ENCODE assay signal across 18 cellular contexts in the genomic region with DNA sequence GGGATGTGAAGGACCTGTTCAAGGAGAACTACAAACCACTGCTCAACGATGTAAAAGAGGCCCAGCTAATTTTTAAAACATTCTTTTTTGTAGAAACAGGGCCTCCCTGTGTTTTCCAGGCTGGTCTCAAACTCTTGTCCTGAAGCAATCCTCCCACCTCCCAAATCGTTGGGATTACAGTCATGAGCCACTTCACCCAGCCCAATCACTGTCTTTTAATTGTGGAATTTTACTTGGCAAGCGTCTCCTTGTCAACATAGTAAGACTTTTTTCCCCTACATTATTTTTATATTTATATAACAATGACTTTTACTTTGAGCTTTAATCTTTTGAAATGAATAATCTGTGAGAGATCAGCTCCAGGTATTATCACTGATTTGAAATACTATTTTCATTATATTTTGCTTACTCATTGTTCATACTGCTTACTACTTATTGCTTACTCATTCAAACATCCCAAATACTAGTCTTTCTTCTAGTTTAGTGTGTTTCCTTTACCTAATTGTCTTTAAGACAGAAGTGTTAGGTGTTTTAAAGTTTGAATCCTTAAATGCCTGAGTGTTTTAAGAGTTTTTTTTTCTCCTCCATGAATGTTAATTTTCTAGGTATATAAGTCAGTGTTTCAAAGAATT. TPM values are rescaled to one million over a fixed set of nuclear protein-coding genes. Genes with fewer than 3 reads are reported as not detected.
DNase-seq lines count a peak whose midpoint lies in the region; ATAC-seq, FAIRE-seq and TF ChIP-seq lines count a peak whose summit lies in the region.
"Had no signal": no experiment of that assay in that cellular context is flagged by ENCODE, and none has a peak within 500 bp of the region (broad histone marks: within the 10 kb centered on the region; RNA-seq: fewer than 3 reads in every experiment).

No MANE protein-coding gene starts in this region.

- TF ChIP-seq EP300 in A549 (IDR thresholded peaks at IDR 0.05) (no peak), K562 (IDR thresholded peaks at IDR 0.05; ENCODE audit: low read length) (no peak)

- H3K27ac Mint-ChIP-seq in CD4-positive, alpha-beta memory T cell = no peak overlapping the region
- H3K27ac Mint-ChIP-seq: activated CD4-positive, alpha-beta T cell treated with anti-CD3 and anti-CD28 coated beads for 36 hours; activated naive CD8-positive, alpha-beta T cell treated with anti-CD3 and anti-CD28 coated beads for 36 hours had no signal

- H3K9ac ChIP-seq in HUES6 (ENCODE audit: low read length) (no peak overlapping the region), K562 (ENCODE audit: insufficient read depth in 1 of 2, low read depth in 2 of 2, low read length in 2 of 2) (no peak overlapping the region)

- TF ChIP-seq RAD21 in A549 (conservative IDR thresholded peaks at IDR 0.05 in 1 of 2, IDR thresholded peaks at IDR 0.05 in 1 of 2) (no peak), K562 (CRISPR knock-in tag; conservative IDR thresholded peaks at IDR 0.05 in 1 of 2, IDR thresholded peaks at IDR 0.05 in 1 of 2) (no peak)

- peak overlapping the region; percentile 64 for H3K4me2 ChIP-seq in A549
- no peak overlapping the region for H3K4me2 ChIP-seq in K562 (ENCODE audit: insufficient read depth, low read length)

- intact Hi-C loops in K562 (cut with micrococcal nuclease) = no loop called here
- intact Hi-C loops in CD4-positive, alpha-beta memory T cell (cut with micrococcal nuclease) = no loop called here

- ATAC-seq in A549 (peak in 1 of 2 experiments; percentile 53; a peak in 3 of 6 replicates), K562 (peak; percentile 67)
- ATAC-seq: activated CD4-positive, alpha-beta T cell treated with anti-CD3 and anti-CD28 coated beads for 36 hours; esophagus mucosa; left lobe of liver; natural killer cell treated with Interleukin-12 subunit alpha and Interleukin-12 subunit beta and Interleukin-15 and Interleukin-18, amount 100 ng/mL, for 72 hours had no signal

- no peak overlapping the region for H3K4me3 Mint-ChIP-seq in CD4-positive, alpha-beta memory T cell
- H3K4me3 Mint-ChIP-seq: activated CD4-positive, alpha-beta T cell treated with anti-CD3 and anti-CD28 coated beads for 36 hours; activated naive CD8-positive, alpha-beta T cell treated with anti-CD3 and anti-CD28 coated beads for 36 hours; natural killer cell treated with Interleukin-12 subunit alpha and Interleukin-12 subunit beta and Interleukin-15 and Interleukin-18, amount 100 ng/mL, for 72 hours had no signal

- H3K4me3 ChIP-seq in A549 = no peak overlapping the region
- no peak overlapping the region for H3K4me3 ChIP-seq in HUES6 (ENCODE audit: low read depth, low read length)
- no peak overlapping the region for H3K4me3 ChIP-seq in K562
- H3K4me3 ChIP-seq in CD4-positive, alpha-beta memory T cell (ENCODE audit: low read length in 2 of 2) = no peak overlapping the region
- H3K4me3 ChIP-seq: testis had no signal

- peaks cover 13% of the 10 kb centered on the region for H3K79me2 ChIP-seq in K562 (ENCODE audit: control insufficient read depth, insufficient read depth, low read length)

- H3K27me3 Mint-ChIP-seq in CD4-positive, alpha-beta memory T cell = no peaks in the 10 kb centered on the region
- H3K27me3 Mint-ChIP-seq: activated CD4-positive, alpha-beta T cell treated with anti-CD3 and anti-CD28 coated beads for 36 hours; activated naive CD8-positive, alpha-beta T cell treated with anti-CD3 and anti-CD28 coated beads for 36 hours; natural killer cell treated with Interleukin-12 subunit alpha and Interleukin-12 subunit beta and Interleukin-15 and Interleukin-18, amount 100 ng/mL, for 72 hours had no signal

- H3K9me1 ChIP-seq in K562 (ENCODE audit: control insufficient read depth, insufficient read depth, low read length) = no peaks in the 10 kb centered on the region

- H3K9me3 ChIP-seq in A549 (peaks cover 4% of the 10 kb centered on the region; the same call in 1 of the 3 replicates), HUES6 (ENCODE audit: control insufficient read depth, insufficient read depth, low read depth, low read length) (no peaks in the 10 kb centered on the region), K562 (replicated peaks; ENCODE audit: control insufficient read depth, insufficient read depth, low read depth, low read length) (no peaks in the 10 kb centered on the region)
- H3K9me3 ChIP-seq in CD4-positive, alpha-beta memory T cell (ENCODE audit: control insufficient read depth in 1 of 2, low read length in 2 of 2) = no peaks in the 10 kb centered on the region
- H3K9me3 ChIP-seq: testis had no signal

- POLR2A ChIA-PET in A549 (lab: Yijun Ruan, JAX) (interaction anchor here (0.8 kb wide), 1 partner anchor 49 kb away, joined by 3 read pairs; a partner anchor contains a TSS), K562 (lab: Yijun Ruan, JAX) (no interaction called here)
- POLR2A ChIA-PET in CD4-positive, alpha-beta memory T cell (lab: Charles Lee; ENCODE audit: partially characterized antibody) = interaction anchor here (1.0 kb wide), 1 partner anchor 49 kb away, joined by 3 read pairs; a partner anchor contains a TSS

- DNase-seq in A549 (ENCODE audit: low read depth in 1 of 2, low spot score in 1 of 2) = no peak
- DNase-seq in K562 (ENCODE audit: extremely low read depth in 1 of 4, low spot score in 3 of 4) = peak in 1 of 4 experiments; percentile 18
- peak; percentile 21 for DNase-seq in iris pigment epithelial cell (ENCODE audit: low read depth)
- DNase-seq in CD4-positive, alpha-beta memory T cell = no peak
- DNase-seq in hepatic stellate cell (ENCODE audit: low spot score) = no peak
- no peak for DNase-seq in C1 segment of cervical spinal cord (lab: John Stamatoyannopoulos, UW)
- DNase-seq in NCI-H2081 treated with DMSO at 0.1 percent for 48 hours (lab: John Stamatoyannopoulos, UW) = no peak
- DNase-seq: activated CD4-positive, alpha-beta T cell treated with anti-CD3 and anti-CD28 coated beads for 36 hours; activated naive CD8-positive, alpha-beta T cell treated with anti-CD3 and anti-CD28 coated beads for 36 hours; Calu3; NCI-H2029 treated with DMSO at 0.1 percent for 48 hours; retina; testis had no signal

- CTCF ChIA-PET in A549 (lab: Yijun Ruan, JAX) (interaction anchor here (0.7 to 1.0 kb wide), 2 partner anchors 12 to 16 kb away, joined by 3 read pairs; no protein-coding TSS in a partner anchor), K562 (lab: Yijun Ruan, JAX; ENCODE audit: low intra/inter-chr PET ratio) (no interaction called here)
- CTCF ChIA-PET in CD4-positive, alpha-beta memory T cell (lab: Charles Lee; ENCODE audit: partially characterized antibody) = interaction anchor here (1.0 to 1.8 kb wide), 2 partner anchors 15 to 17 kb away, joined by 4 to 6 read pairs; no protein-coding TSS in a partner anchor

- peak overlapping the region; percentile 55 to 74 for H3K27ac ChIP-seq in A549
- H3K27ac ChIP-seq in HUES6 (ENCODE audit: low read depth, low read length) = 0 out of 2 replicates have a peak overlapping the region, but pooled peaks have one; percentile 53
- no peak overlapping the region; the same call in 2 of the 3 replicates for H3K27ac ChIP-seq in K562 (ENCODE audit: extremely low read depth, low read depth, low read length)
- H3K27ac ChIP-seq in CD4-positive, alpha-beta memory T cell (ENCODE audit: low read depth, low read length) = no peak overlapping the region
- H3K27ac ChIP-seq: testis had no signal

- H3K27me3 ChIP-seq in HUES6 (ENCODE audit: control insufficient read depth, insufficient read depth, low read length) (no peaks in the 10 kb centered on the region), K562 (ENCODE audit: control insufficient read depth in 2 of 2, insufficient read depth in 2 of 2, low read length in 2 of 2) (no peaks in the 10 kb centered on the region)
- H3K27me3 ChIP-seq in CD4-positive, alpha-beta memory T cell (ENCODE audit: insufficient read depth, low read length) = no peaks in the 10 kb centered on the region
- H3K27me3 ChIP-seq: testis had no signal

- H2AFZ ChIP-seq in K562 (ENCODE audit: low read depth, low read length) = no peak overlapping the region

- TF ChIP-seq CTCF in A549 (IDR thresholded peaks at IDR 0.05) = no peak
- no peak for TF ChIP-seq CTCF in K562 (IDR thresholded peaks at IDR 0.05 in 2 of 3, conservative IDR thresholded peaks at IDR 0.05 in 1 of 3; ENCODE audit: insufficient read depth in 2 of 3, low read depth in 1 of 3, low read length in 3 of 3)

- H3K4me1 ChIP-seq in A549 (peaks cover 25% of the 10 kb centered on the region), HUES6 (ENCODE audit: control insufficient read depth, insufficient read depth, low read length) (0 out of 2 replicates have a peak, but pooled peaks cover 4% of the 10 kb centered on the region), K562 (replicated peaks in 1 of 2; ENCODE audit: control insufficient read depth in 2 of 2, insufficient read depth in 2 of 2, low read length in 2 of 2) (peaks cover 0 to 3% of the 10 kb centered on the region in 2 experiments; a peak in 2 of 5 replicates)
- H3K4me1 ChIP-seq in CD4-positive, alpha-beta memory T cell (ENCODE audit: insufficient read depth, low read length) = no peaks in the 10 kb centered on the region
- H3K4me1 ChIP-seq: testis had no signal

- FAIRE-seq in A549 (lab: Jason Lieb, UNC) (no peak), K562 (lab: Jason Lieb, UNC) (no peak)
- FAIRE-seq: colon had no signal

- 26% methylated on average over 3 of the region's 3 CpGs for WGBS in A549 (ENCODE audit: missing lambda C conversion rate)
- 16% methylated on average over 3 of the region's 3 CpGs for WGBS in K562 (ENCODE audit: insufficient coverage, low coverage, missing lambda C conversion rate)

- peaks cover 0 to 5% (median 2%) of the 10 kb centered on the region in 8 donors for H3K9me3 Mint-ChIP-seq in CD4-positive, alpha-beta memory T cell

- no peak for TF ChIP-seq POLR2A in A549 (IDR thresholded peaks at IDR 0.05; ENCODE audit: low read length)
- TF ChIP-seq POLR2A in K562 (conservative IDR thresholded peaks at IDR 0.05) = no peak

- no TSS peak for BruUV-seq in K562 (replicated peaks; lab: Mats Ljungman, UMichigan)

- peaks cover 39% of the 10 kb centered on the region in 2 donors for H3K36me3 Mint-ChIP-seq in CD4-positive, alpha-beta memory T cell

- H3K36me3 ChIP-seq in HUES6 (ENCODE audit: control insufficient read depth, insufficient read depth, low read length) (0 out of 2 replicates have a peak, but pooled peaks cover 4% of the 10 kb centered on the region), K562 (ENCODE audit: control insufficient read depth, insufficient read depth, low read length) (no peaks in the 10 kb centered on the region; the same call in 2 of the 3 replicates)
- no peaks in the 10 kb centered on the region for H3K36me3 ChIP-seq in CD4-positive, alpha-beta memory T cell (ENCODE audit: insufficient read depth, low read length)

- in situ Hi-C loops in K562 (cut with MboI) = no loop called here

- peaks cover 18 to 56% (median 35%) of the 10 kb centered on the region in 4 donors for H3K4me1 Mint-ChIP-seq in CD4-positive, alpha-beta memory T cell

- H4K20me1 ChIP-seq in K562 (replicated peaks; ENCODE audit: control insufficient read depth, insufficient read depth, low read length) = no peaks in the 10 kb centered on the region

RNA-seq across cellular contexts. Expression of a gene that starts 48.9 kb away (rescaled TPM):
- polyA plus RNA-seq in A549 (2011; rRNA removed) (36.6 and 47.9 TPM in 2 replicates), A549 (2017; fragmentation: RNase III; extraction: RNeasy Plus Mini Kit Qiagen cat#74134 plus additional on column Dnase treatment) (14.1 to 16.9 TPM (median 14.5 TPM) in 3 replicates), K562 (2011; rRNA removed) (26.6 and 32.8 TPM in 2 replicates), K562 (2014; fragmentation: Illumina TruSeq; extraction: Trizol) (17.8 and 20.6 TPM in 2 replicates), K562 (2014; fragmentation: Nextera tagmentation; extraction: Ambion mirVana) (1 to 10 TPM; 5.0 to 7.1 TPM), K562 (2014; rRNA removed) (12.4 and 20.3 TPM in 2 replicates)
- 7.2 and 9.2 TPM in 2 replicates for polyA plus RNA-seq in A549 (2012; cell fraction: cytosol; rRNA removed)
- polyA plus RNA-seq in A549 (2012; cell fraction: nucleus; rRNA removed) = 8.8 and 10.0 TPM in 2 replicates
- polyA minus RNA-seq in A549 (2011; rRNA and poly(A)+ RNA removed) = 80.4 and 84.0 TPM in 2 replicates
- 56.0 and 99.3 TPM in 2 replicates for total RNA-seq in K562 (2011; cell fraction: chromatin; rRNA removed; ENCODE audit: low replicate concordance)
- total RNA-seq in K562 (2011; cell fraction: nucleolus; rRNA removed) = 26.2 and 43.8 TPM in 2 replicates
- total RNA-seq in K562 (2011; cell fraction: nucleoplasm; rRNA removed) = 28.8 and 32.3 TPM in 2 replicates
- total RNA-seq in K562 (2014; rRNA removed) (26.8 and 27.8 TPM in 2 replicates), K562 (2014; rRNA removed; fragmentation: Illumina TruSeq; extraction: Trizol) (27.3 and 29.2 TPM in 2 replicates), K562 (2015; rRNA removed; fragmentation: Illumina TruSeq; extraction: Trizol) (24.1 and 30.6 TPM in 2 replicates), K562 (2021) (30.0 and 30.8 TPM in 2 replicates)
- polyA plus RNA-seq in K562 (2011; cell fraction: cytosol; rRNA removed) = 6.4 and 9.3 TPM in 2 replicates
- 31.6 and 32.6 TPM in 2 replicates for polyA plus RNA-seq in K562 (2011; cell fraction: nucleus; rRNA removed)
- 8.3 and 15.8 TPM in 2 replicates for polyA plus RNA-seq in K562 (2012)
- 61.8 and 68.8 TPM in 2 replicates for polyA minus RNA-seq in K562 (2011; rRNA and poly(A)+ RNA removed)
- 14.2 and 19.1 TPM in 2 replicates for polyA minus RNA-seq in K562 (2011; cell fraction: cytosol; rRNA and poly(A)+ RNA removed)
- 50.9 and 73.2 TPM in 2 replicates for polyA minus RNA-seq in K562 (2011; cell fraction: nucleus; rRNA and poly(A)+ RNA removed)
- 10 to 100 TPM; 83.1 to 88.3 TPM for total RNA-seq in CD4-positive, alpha-beta memory T cell
- polyA plus RNA-seq in CD4-positive, alpha-beta memory T cell = 100 to 1,000 TPM in 1 of 2 donors, 10 to 100 TPM in 1; 97.4 to 137 TPM

Comparison
In these comparisons a context has a peak if more than half of its experiments do, and no peak if none do; other contexts are left out.
1. H3K27ac ChIP-seq: peak in A549 (2 of 2) and HUES6 (single experiment); none in K562 (single experiment) and CD4-positive, alpha-beta memory T cell (single experiment).